ENCODE assay signal across 8 cellular contexts in genomic region chr20:44990957-44991356, GRCh38. TPM values are rescaled to one million over a fixed set of nuclear protein-coding genes. Genes with fewer than 3 reads are reported as not detected.
DNase-seq lines count a peak whose midpoint lies in the region; ATAC-seq and TF ChIP-seq lines count a peak whose summit lies in the region.

No MANE protein-coding gene starts in this region.

- H3K4me2 ChIP-seq in GM23338 (no peak overlapping the region), hepatocyte (no peak overlapping the region)

- peaks cover 20% of the 10 kb centered on the region for H3K36me3 Mint-ChIP-seq in GM23338 (ENCODE audit: low read depth)
- peaks cover 14 to 48% (median 44%) of the 10 kb centered on the region in 5 donors for H3K36me3 Mint-ChIP-seq in naive thymus-derived CD4-positive, alpha-beta T cell

- no peaks in the 10 kb centered on the region for H3K27me3 Mint-ChIP-seq in GM23338 (ENCODE audit: insufficient read depth, low read depth, poor library complexity)
- H3K27me3 Mint-ChIP-seq in naive thymus-derived CD4-positive, alpha-beta T cell, result no peaks in the 10 kb centered on the region

- no peaks in the 10 kb centered on the region for H3K9me2 ChIP-seq in GM23338 (ENCODE audit: insufficient read depth)
- no peaks in the 10 kb centered on the region for H3K9me2 ChIP-seq in hepatocyte (replicated peaks; ENCODE audit: insufficient read depth)

- no peak for ATAC-seq in GM23338
- no peak for ATAC-seq in naive thymus-derived CD4-positive, alpha-beta T cell

- DNase-seq in GM23338 (ENCODE audit: low spot score) (no peak), adrenal gland (no peak), MV-4-11 (lab: John Stamatoyannopoulos, UW) (no peak), dermis blood vessel endothelial cell (no peak), hepatocyte (ENCODE audit: low spot score) (no peak)
- no peak for DNase-seq in naive thymus-derived CD4-positive, alpha-beta T cell
- DNase-seq in stimulated activated naive CD4-positive, alpha-beta T cell treated with Interleukin-2 at 50 U/mL for 16 hours (lab: John Stamatoyannopoulos, UW), result no peak

- H3K4me1 ChIP-seq in ACC112 (ENCODE audit: control insufficient read depth, insufficient read depth, low read length, unreplicated experiment) (peaks cover 33% of the 10 kb centered on the region), GM23338 (ENCODE audit: insufficient read depth) (0 out of 2 replicates have a peak, but pooled peaks cover 7% of the 10 kb centered on the region), adrenal gland (replicated peaks in 1 of 2) (peaks cover 15 to 36% of the 10 kb centered on the region in 2 donors), hepatocyte (ENCODE audit: insufficient read depth) (no peaks in the 10 kb centered on the region)
- H3K4me1 ChIP-seq in naive thymus-derived CD4-positive, alpha-beta T cell (ENCODE audit: control insufficient read depth in 2 of 2, insufficient read depth in 2 of 2, low read length in 2 of 2), result peaks cover 31 to 67% of the 10 kb centered on the region in 2 donors

- H3K4me1 Mint-ChIP-seq in GM23338, result peaks cover 9% of the 10 kb centered on the region
- H3K4me1 Mint-ChIP-seq in naive thymus-derived CD4-positive, alpha-beta T cell, result peaks cover 54 to 97% (median 79%) of the 10 kb centered on the region in 7 donors

- H3K4me3 Mint-ChIP-seq in GM23338, result no peak overlapping the region
- H3K4me3 Mint-ChIP-seq in naive thymus-derived CD4-positive, alpha-beta T cell, result peak overlapping the region; percentile 77 to 95 (median 88)

- peak overlapping the region; percentile 52 for H2AFZ ChIP-seq in ACC112 (ENCODE audit: low read length, unreplicated experiment)
- no peak overlapping the region for H2AFZ ChIP-seq in GM23338
- H2AFZ ChIP-seq in hepatocyte, result no peak overlapping the region

- H3K79me2 ChIP-seq in ACC112 (ENCODE audit: control insufficient read depth, insufficient read depth, low read length, unreplicated experiment) (peaks cover 24% of the 10 kb centered on the region), GM23338 (replicated peaks; ENCODE audit: insufficient read depth) (peaks cover 21% of the 10 kb centered on the region; the same call in 1 of the 2 replicates), hepatocyte (peaks cover 4% of the 10 kb centered on the region)

- H3K9me3 ChIP-seq in adrenal gland (replicated peaks in 1 of 3) (no peaks in the 10 kb centered on the region), hepatocyte (ENCODE audit: low read depth) (no peaks in the 10 kb centered on the region)
- no peaks in the 10 kb centered on the region for H3K9me3 ChIP-seq in naive thymus-derived CD4-positive, alpha-beta T cell (ENCODE audit: control insufficient read depth in 2 of 3, low read length in 3 of 3)

- H3K4me3 ChIP-seq in ACC112 (ENCODE audit: low read depth, low read length) (peak overlapping the region; percentile 69), GM23338 (no peak overlapping the region), adrenal gland (peak overlapping the region in 1 of 4 donors; percentile 40), hepatocyte (no peak overlapping the region)
- H3K4me3 ChIP-seq in naive thymus-derived CD4-positive, alpha-beta T cell (ENCODE audit: low read length), result peak overlapping the region; percentile 42

- peak overlapping the region; percentile 59 for H3K27ac ChIP-seq in ACC112 (ENCODE audit: low read depth, low read length)
- H3K27ac ChIP-seq in GM23338 (ENCODE audit: low read depth), result no peak overlapping the region
- H3K27ac ChIP-seq in adrenal gland, result peak overlapping the region in 4 of 5 donors; percentile 41 to 67 (median 51)
- H3K27ac ChIP-seq in naive thymus-derived CD4-positive, alpha-beta T cell (ENCODE audit: low read depth, low read length), result peak overlapping the region; percentile 76
- H3K27ac ChIP-seq in hepatocyte, result no peak overlapping the region

- no peaks in the 10 kb centered on the region for H3K9me3 Mint-ChIP-seq in GM23338
- no peaks in the 10 kb centered on the region for H3K9me3 Mint-ChIP-seq in naive thymus-derived CD4-positive, alpha-beta T cell

- no peak for TF ChIP-seq CTCF in GM23338 (conservative IDR thresholded peaks at IDR 0.05; ENCODE audit: low read depth in 2 of 2)
- no peak for TF ChIP-seq CTCF in adrenal gland (IDR thresholded peaks at IDR 0.05)
- no peak for TF ChIP-seq CTCF in hepatocyte (IDR thresholded peaks at IDR 0.05; ENCODE audit: poor library complexity)

- peaks cover 7% of the 10 kb centered on the region for H3K36me3 ChIP-seq in ACC112 (ENCODE audit: insufficient read depth, low read length)
- H3K36me3 ChIP-seq in GM23338 (ENCODE audit: insufficient read depth), result no peaks in the 10 kb centered on the region
- peaks cover 0 to 15% of the 10 kb centered on the region in 2 donors for H3K36me3 ChIP-seq in adrenal gland (replicated peaks in 1 of 2)
- peaks cover 9 to 33% (median 22%) of the 10 kb centered on the region in 3 experiments for H3K36me3 ChIP-seq in naive thymus-derived CD4-positive, alpha-beta T cell (ENCODE audit: control insufficient read depth in 2 of 3, insufficient read depth in 3 of 3, low read length in 3 of 3)
- H3K36me3 ChIP-seq in hepatocyte (replicated peaks; ENCODE audit: insufficient read depth, low read depth), result no peaks in the 10 kb centered on the region

- H3K27ac Mint-ChIP-seq in GM23338, result peak overlapping the region; percentile 79; the same call in 1 of the 2 replicates
- H3K27ac Mint-ChIP-seq in naive thymus-derived CD4-positive, alpha-beta T cell, result peak overlapping the region; percentile 72 to 96 (median 92)

- TF ChIP-seq POLR2A in adrenal gland (IDR thresholded peaks at IDR 0.05), result no peak

- intact Hi-C loops in adrenal gland (cut with DNase I), result no loop called here
- intact Hi-C loops in naive thymus-derived CD4-positive, alpha-beta T cell (cut with micrococcal nuclease), result loop anchor here (1.0 to 5.0 kb wide), 3 partner anchors 12 to 34 kb away; no protein-coding TSS in a partner anchor

- CTCF ChIA-PET in naive thymus-derived CD4-positive, alpha-beta T cell (lab: Charles Lee), result interaction anchor here (1.3 to 2.2 kb wide), 2 partner anchors 20 to 21 kb away, joined by 3 to 8 read pairs; no protein-coding TSS in a partner anchor

- no peaks in the 10 kb centered on the region for H3K27me3 ChIP-seq in ACC112 (ENCODE audit: insufficient read depth, low read length)
- no peaks in the 10 kb centered on the region for H3K27me3 ChIP-seq in GM23338 (ENCODE audit: insufficient read depth)
- H3K27me3 ChIP-seq in adrenal gland, result no peaks in the 10 kb centered on the region
- H3K27me3 ChIP-seq in naive thymus-derived CD4-positive, alpha-beta T cell (ENCODE audit: control insufficient read depth in 2 of 2, insufficient read depth in 2 of 2, low read length in 2 of 2), result no peaks in the 10 kb centered on the region
- no peaks in the 10 kb centered on the region for H3K27me3 ChIP-seq in hepatocyte

- no peaks in the 10 kb centered on the region for H3F3A ChIP-seq in GM23338 (replicated peaks; ENCODE audit: low read depth)

- POLR2A ChIA-PET in naive thymus-derived CD4-positive, alpha-beta T cell (lab: Charles Lee), result interaction anchor here (0.8 to 6.1 kb wide), 5 partner anchors 11 to 26 kb away, joined by 3 to 38 read pairs (median 6); partner anchors contain the start of gene STK4

- 0 out of 2 replicates have a peak, but pooled peaks cover 3% of the 10 kb centered on the region for H4K20me1 ChIP-seq in GM23338 (replicated peaks; ENCODE audit: insufficient read depth)
- no peaks in the 10 kb centered on the region for H4K20me1 ChIP-seq in hepatocyte (ENCODE audit: insufficient read depth, poor library complexity, severe bottlenecking)

TF ChIP-seq in GM23338, 12 proteins besides CTCF, POLR2A, EP300 and RAD21 (continues in another document):
- TF ChIP-seq CREB1 (CRISPR knock-in tag; IDR thresholded peaks at IDR 0.05; ENCODE audit: low read depth) (no peak), JUNB (IDR thresholded peaks at IDR 0.05; ENCODE audit: unreplicated experiment) (no peak), EZH2 (IDR thresholded peaks at IDR 0.05; ENCODE audit: low read depth, unreplicated experiment) (no peak), POLR2AphosphoS5 (IDR thresholded peaks at IDR 0.05; ENCODE audit: low read depth) (no peak), ETS1 (IDR thresholded peaks at IDR 0.05) (no peak)

RNA-seq across cellular contexts. Expression of gene STK4, which starts 24.6 kb away (rescaled TPM):
- 34.3 and 37.7 TPM in 2 replicates for total RNA-seq in GM23338 (2014; rRNA removed; shearing (Covaris generic))
- polyA plus RNA-seq in GM23338 (2016; fragmentation: Nextera tagmentation; extraction: Ambion mirVana) (42.3 and 58.7 TPM in 2 replicates), adrenal gland (10 to 100 TPM in 2 of 3 donors, 1 to 10 TPM in 1; 7.1 to 24.6 (median 11.1) TPM), hepatocyte (11.4 and 16.4 TPM in 2 replicates)
- total RNA-seq in adrenal gland (10 to 100 TPM; 15.0 to 39.3 (median 32.7) TPM), dermis blood vessel endothelial cell (24.4 and 26.2 TPM in 2 replicates), hepatocyte (16.5 and 21.4 TPM in 2 replicates)
- total RNA-seq in naive thymus-derived CD4-positive, alpha-beta T cell, result 100 to 1,000 TPM; 207 to 383 (median 267) TPM
- polyA plus RNA-seq in naive thymus-derived CD4-positive, alpha-beta T cell, result 100 to 1,000 TPM; 175 to 241 TPM

RNA-seq across cellular contexts. Expression of gene TOMM34, which starts 30.8 kb away (rescaled TPM):
- total RNA-seq in GM23338 (2014; rRNA removed; shearing (Covaris generic)), result 36.5 and 38.7 TPM in 2 replicates
- polyA plus RNA-seq in GM23338 (2016; fragmentation: Nextera tagmentation; extraction: Ambion mirVana) (27.1 and 27.4 TPM in 2 replicates), adrenal gland (100 to 1,000 TPM in 1 of 3 donors, 10 to 100 TPM in 2; 17.8 to 120 (median 30.7) TPM), hepatocyte (44.1 and 50.0 TPM in 2 replicates)
- total RNA-seq in adrenal gland (10 to 100 TPM; 20.7 to 62.8 (median 48.3) TPM), dermis blood vessel endothelial cell (16.8 and 22.2 TPM in 2 replicates), hepatocyte (32.0 and 41.6 TPM in 2 replicates)
- total RNA-seq in naive thymus-derived CD4-positive, alpha-beta T cell, result 10 to 100 TPM in 1 of 5 experiments, 1 to 10 TPM in 4; 7.0 to 22.5 (median 8.6) TPM
- polyA plus RNA-seq in naive thymus-derived CD4-positive, alpha-beta T cell, result 10 to 100 TPM; 15.1 to 30.2 TPM

Comparison
In these comparisons a context has a peak if more than half of its experiments do, and no peak if none do; other contexts are left out.
1. H3K27ac ChIP-seq: peak in ACC112 (single experiment), adrenal gland (4 of 5) and naive thymus-derived CD4-positive, alpha-beta T cell (single experiment); none in GM23338 (single experiment) and hepatocyte (single experiment).
2. H3K4me3 ChIP-seq: peak in ACC112 (single experiment) and naive thymus-derived CD4-positive, alpha-beta T cell (single experiment); none in GM23338 (single experiment) and hepatocyte (single experiment).
3. intact Hi-C loops: an anchor here in naive thymus-derived CD4-positive, alpha-beta T cell (1.0 to 5.0 kb wide); none called in adrenal gland.